ENCODE assay signal across 17 cellular contexts in the genomic region with DNA sequence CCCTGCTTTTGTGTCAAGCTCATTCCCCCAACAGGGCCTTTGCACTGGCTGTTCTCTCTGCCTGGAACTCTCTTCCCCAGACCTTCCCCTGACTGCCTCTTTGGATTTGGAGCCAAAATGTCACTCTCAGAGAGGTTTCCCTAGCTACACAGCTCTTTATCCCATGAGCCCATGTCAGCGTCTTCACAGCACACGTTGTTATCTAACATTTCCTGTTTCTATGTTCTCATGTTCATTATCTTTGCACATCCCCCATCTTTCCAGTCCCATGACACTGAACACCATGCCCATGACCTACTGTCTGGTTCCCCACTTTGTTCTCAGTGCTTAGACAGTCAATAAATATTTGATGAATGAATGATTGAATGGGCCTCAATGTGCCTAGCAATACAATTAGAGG. TPM values are rescaled to one million over a fixed set of nuclear protein-coding genes. Genes with fewer than 3 reads are reported as not detected.
"Had no signal": no experiment of that assay in that cellular context is flagged by ENCODE, and none has a peak within 500 bp of the region (broad histone marks: within the 10 kb centered on the region; RNA-seq: fewer than 3 reads in every experiment).

No MANE protein-coding gene starts in this region.

- DNase-seq: activated CD4-positive, alpha-beta T cell treated with anti-CD3 and anti-CD28 coated beads, Interleukin-2, amount 50 U/mL, for 1 hour; activated CD8-positive, alpha-beta memory T cell treated with anti-CD3 and anti-CD28 coated beads, Interleukin-2, amount 50 U/mL, for 4 hours; activated effector memory CD4-positive, alpha-beta T cell treated with Interleukin-2 at 50 U/mL for 16 hours; activated naive CD4-positive, alpha-beta T cell treated with anti-CD3 and anti-CD28 coated beads, Interleukin-2, amount 10 ng/mL, durations not matched to agents 7 days and 5 days; activated T-cell treated with anti-CD3 and anti-CD28 coated beads, Interleukin-2, amount 50 U/mL, for 48 hours; aorta; effector CD4-positive, alpha-beta T cell; immature natural killer cell; midbrain; nephron progenitor cell; nucleus accumbens; stimulated activated CD4-positive, alpha-beta T cell treated with anti-CD3 and anti-CD28 coated beads, Interleukin-2, amount 100 ng/mL, for 24 hours; stimulated activated naive CD4-positive, alpha-beta T cell treated with Interleukin-2 at 50 U/mL for 16 hours; thyroid gland had no signal

- H3K27ac ChIP-seq: thyroid gland had no signal

- H3K4me3 ChIP-seq: thyroid gland had no signal

- H3K27me3 ChIP-seq: thyroid gland had no signal

- ATAC-seq: esophagus mucosa had no signal

- H3K9me3 ChIP-seq: thyroid gland had no signal

- H3K36me3 ChIP-seq: thyroid gland had no signal

- H3K4me1 ChIP-seq: thyroid gland had no signal

RNA-seq across cellular contexts. Expression of a gene that starts 26.3 kb away (rescaled TPM):
- total RNA-seq: lung microvascular endothelial cell had no signal

RNA-seq across cellular contexts. Expression of a gene that starts 39.5 kb away (rescaled TPM):
- total RNA-seq: lung microvascular endothelial cell, subcutaneous adipose tissue, thyroid gland had no signal
